ENCODE assay signal across 27 cellular contexts in the genomic region with DNA sequence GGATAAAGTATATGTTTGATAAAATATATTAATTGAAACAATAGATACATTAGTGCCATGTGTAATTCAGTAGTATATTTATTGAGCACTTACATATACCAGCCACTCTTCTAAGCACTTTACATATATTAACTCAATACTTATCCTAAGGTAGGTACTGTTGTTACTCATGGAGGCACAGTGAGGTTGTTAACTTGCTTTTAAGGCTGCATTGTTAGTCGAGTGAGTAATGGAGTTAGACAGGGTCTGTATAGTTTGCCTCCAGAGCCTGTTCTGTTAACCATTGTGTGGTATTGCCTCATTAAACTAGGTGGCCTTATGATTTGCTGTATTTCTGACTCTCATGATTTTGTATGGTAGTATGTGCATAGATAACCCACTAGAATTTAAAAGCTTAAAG.
"Had no signal": no experiment of that assay in that cellular context is flagged by ENCODE, and none has a peak within 500 bp of the region (broad histone marks: within the 10 kb centered on the region; RNA-seq: fewer than 3 reads in every experiment).

No MANE protein-coding gene starts in this region.

- ATAC-seq: activated CD8-positive, alpha-beta memory T cell treated with anti-CD3 and anti-CD28 coated beads, Interleukin-2, amount 10 ng/mL, durations not matched to agents 7 days and 5 days; activated naive CD4-positive, alpha-beta T cell treated with anti-CD3 and anti-CD28 coated beads, Interleukin-2, amount 50 U/mL, for 72 hours; left colon; naive thymus-derived CD8-positive, alpha-beta T cell; psoas muscle; stimulated activated naive B cell treated with anti-CD40 and anti-IgM and Interleukin-4, amounts not matched to agents 10 μg/mL and 1 μg/mL and 100 μg/mL, for 72 hours; T-cell had no signal

- H3K4me3 Mint-ChIP-seq: activated CD4-positive, alpha-beta memory T cell treated with anti-CD3 and anti-CD28 coated beads, Interleukin-2, amount 10 ng/mL, durations not matched to agents 7 days and 5 days; activated CD4-positive, alpha-beta T cell treated with anti-CD3 and anti-CD28 coated beads, Interleukin-2, amount 10 ng/mL, durations not matched to agents 24 days and 14 days; activated CD8-positive, alpha-beta memory T cell treated with anti-CD3 and anti-CD28 coated beads, Interleukin-2, amount 10 ng/mL, durations not matched to agents 7 days and 5 days; central memory CD8-positive, alpha-beta T cell; dendritic cell treated with granulocyte-macrophage colony-stimulating factor and Interleukin-4, amounts not matched to agents 40 ng/mL and 50 ng/mL, for 4 days; memory B cell; naive thymus-derived CD8-positive, alpha-beta T cell; neural crest cell; stimulated activated naive B cell treated with anti-CD40 and anti-IgM and Interleukin-4, amounts not matched to agents 10 μg/mL and 1 μg/mL and 100 μg/mL, for 72 hours; T-cell had no signal

- H3K27me3 Mint-ChIP-seq: activated CD4-positive, alpha-beta memory T cell treated with anti-CD3 and anti-CD28 coated beads, Interleukin-2, amount 10 ng/mL, durations not matched to agents 7 days and 5 days; activated CD4-positive, alpha-beta T cell treated with anti-CD3 and anti-CD28 coated beads, Interleukin-2, amount 10 ng/mL, durations not matched to agents 24 days and 14 days; activated CD8-positive, alpha-beta memory T cell treated with anti-CD3 and anti-CD28 coated beads, Interleukin-2, amount 10 ng/mL, durations not matched to agents 7 days and 5 days; central memory CD8-positive, alpha-beta T cell; dendritic cell treated with granulocyte-macrophage colony-stimulating factor and Interleukin-4, amounts not matched to agents 40 ng/mL and 50 ng/mL, for 4 days; memory B cell; naive thymus-derived CD8-positive, alpha-beta T cell; stimulated activated naive B cell treated with anti-CD40 and anti-IgM and Interleukin-4, amounts not matched to agents 10 μg/mL and 1 μg/mL and 100 μg/mL, for 72 hours; T-cell had no signal

- H3K27me3 ChIP-seq: breast epithelium, esophagus squamous epithelium, right atrium auricular region, tibial nerve had no signal

- H3K9ac ChIP-seq: parathyroid adenoma had no signal

- H3K4me1 Mint-ChIP-seq: neural crest cell had no signal

- H3K4me3 ChIP-seq: breast epithelium, esophagus squamous epithelium, psoas muscle, right atrium auricular region, tibial nerve had no signal

- H2AFZ ChIP-seq: parathyroid adenoma had no signal

- DNase-seq: activated CD4-positive, alpha-beta memory T cell treated with anti-CD3 and anti-CD28 coated beads, Interleukin-2, amount 10 ng/mL, durations not matched to agents 7 days and 5 days; activated CD4-positive, alpha-beta T cell treated with anti-CD3 and anti-CD28 coated beads, Interleukin-2, amount 10 ng/mL, durations not matched to agents 24 days and 14 days; activated CD4-positive, CD25-positive, alpha-beta regulatory T cell; activated CD8-positive, alpha-beta memory T cell treated with anti-CD3 and anti-CD28 coated beads, Interleukin-2, amount 10 ng/mL, durations not matched to agents 7 days and 5 days; activated naive CD4-positive, alpha-beta T cell; activated T-cell treated with anti-CD3 and anti-CD28 coated beads, Interleukin-2, amount 50 U/mL, for 48 hours; esophagus squamous epithelium; islet precursor cell; left colon; midbrain; naive thymus-derived CD8-positive, alpha-beta T cell; occipital lobe; psoas muscle; stimulated activated CD4-positive, alpha-beta T cell treated with anti-CD3 and anti-CD28 coated beads, Interleukin-15, amount 100 ng/mL, for 24 hours; stimulated activated CD4-positive, alpha-beta T cell treated with anti-CD3 and anti-CD28 coated beads, Interleukin-2, amount 100 ng/mL, for 24 hours; stimulated activated naive B cell treated with anti-CD40 and anti-IgM and Interleukin-4, amounts not matched to agents 10 μg/mL and 1 μg/mL and 100 μg/mL, for 72 hours; T-cell had no signal

- H3K27ac ChIP-seq: breast epithelium, epithelial cell of prostate, esophagus squamous epithelium, parathyroid adenoma, psoas muscle, right atrium auricular region, tibial nerve had no signal

- H3K27ac Mint-ChIP-seq: activated CD4-positive, alpha-beta memory T cell treated with anti-CD3 and anti-CD28 coated beads, Interleukin-2, amount 10 ng/mL, durations not matched to agents 7 days and 5 days; activated CD4-positive, alpha-beta T cell treated with anti-CD3 and anti-CD28 coated beads, Interleukin-2, amount 10 ng/mL, durations not matched to agents 24 days and 14 days; activated CD8-positive, alpha-beta memory T cell treated with anti-CD3 and anti-CD28 coated beads, Interleukin-2, amount 10 ng/mL, durations not matched to agents 7 days and 5 days; activated naive CD4-positive, alpha-beta T cell treated with anti-CD3 and anti-CD28 coated beads, Interleukin-2, amount 50 U/mL, for 72 hours; dendritic cell treated with granulocyte-macrophage colony-stimulating factor and Interleukin-4, amounts not matched to agents 40 ng/mL and 50 ng/mL, for 4 days; memory B cell; stimulated activated naive B cell treated with anti-CD40 and anti-IgM and Interleukin-4, amounts not matched to agents 10 μg/mL and 1 μg/mL and 100 μg/mL, for 72 hours; T-cell had no signal

- H3K36me3 ChIP-seq: breast epithelium, esophagus squamous epithelium, right atrium auricular region, tibial nerve had no signal

- H3K4me1 ChIP-seq: breast epithelium, tibial nerve had no signal

- H3K9me3 Mint-ChIP-seq: central memory CD8-positive, alpha-beta T cell had no signal

- H3K9me3 ChIP-seq: breast epithelium, esophagus squamous epithelium, psoas muscle, right atrium auricular region, tibial nerve had no signal
